In genomic region chr5:134152173-134152832, GRCh38 we compare ENCODE assay signal across 8 cellular contexts. TPM values are rescaled to one million over a fixed set of nuclear protein-coding genes. Genes with fewer than 3 reads are reported as not detected.
A peak's percentile ranks its signal among the peaks of the same experiment; 100 is the strongest.
DNase-seq lines count a peak whose midpoint lies in the region; ATAC-seq and TF ChIP-seq lines count a peak whose summit lies in the region.
"Not testable (repeated sequence)": the region's sequence is repeated elsewhere in the genome, so short reads cannot be mapped to it uniquely, and the experiment has no call there.

No MANE protein-coding gene starts in this region.

- intact Hi-C loops in naive thymus-derived CD4-positive, alpha-beta T cell (cut with micrococcal nuclease); spleen (cut with DNase I; ENCODE audit: low total_unique reads): not testable (repeated sequence)

- H3K4me1 Mint-ChIP-seq in IgD-negative memory B cell: not testable (repeated sequence)
- H3K4me1 Mint-ChIP-seq in activated CD8-positive, alpha-beta T cell treated with anti-CD3 and anti-CD28 coated beads, Interleukin-2, amount 10 ng/mL, durations not matched to agents 7 days and 5 days (ENCODE audit: low read depth): peaks cover 28% of the 10 kb centered on the region
- peaks cover 70% of the 10 kb centered on the region for H3K4me1 Mint-ChIP-seq in activated naive CD8-positive, alpha-beta T cell (ENCODE audit: low read depth)
- peaks cover 23% of the 10 kb centered on the region for H3K4me1 Mint-ChIP-seq in brain
- peaks cover 41 to 87% (median 77%) of the 10 kb centered on the region in 7 donors for H3K4me1 Mint-ChIP-seq in naive thymus-derived CD4-positive, alpha-beta T cell

- H3K27ac Mint-ChIP-seq in IgD-negative memory B cell: peak overlapping the region in 2 of 3 donors; percentile 47 to 92
- not testable (repeated sequence) for H3K27ac Mint-ChIP-seq in activated CD8-positive, alpha-beta T cell treated with anti-CD3 and anti-CD28 coated beads, Interleukin-2, amount 10 ng/mL, durations not matched to agents 7 days and 5 days
- peak overlapping the region; percentile 91 for H3K27ac Mint-ChIP-seq in activated naive CD8-positive, alpha-beta T cell
- H3K27ac Mint-ChIP-seq in brain: peak overlapping the region in 3 of 5 experiments; percentile 35 to 91 (median 37)
- peak overlapping the region in 8 of 9 donors; percentile 74 to 94 (median 90) for H3K27ac Mint-ChIP-seq in naive thymus-derived CD4-positive, alpha-beta T cell

- POLR2A ChIA-PET in activated CD8-positive, alpha-beta T cell treated with anti-CD3 and anti-CD28 coated beads, Interleukin-2, amount 10 ng/mL, durations not matched to agents 7 days and 5 days (lab: Charles Lee): interaction anchor here (0.5 to 2.7 kb wide), 5 partner anchors 8 to 164 kb away, joined by 3 to 25 read pairs (median 3); partner anchors contain the start of gene SKP1
- POLR2A ChIA-PET in naive thymus-derived CD4-positive, alpha-beta T cell (lab: Charles Lee): interaction anchor here (0.5 to 48.2 kb wide), 6 partner anchors 9 to 273 kb away, joined by 4 to 1333 read pairs (median 34); partner anchors contain the start of genes PPP2CA and SKP1

- not testable (repeated sequence) for H3K36me3 Mint-ChIP-seq in IgD-negative memory B cell; activated naive CD8-positive, alpha-beta T cell
- peaks cover 50% of the 10 kb centered on the region for H3K36me3 Mint-ChIP-seq in activated CD8-positive, alpha-beta T cell treated with anti-CD3 and anti-CD28 coated beads, Interleukin-2, amount 10 ng/mL, durations not matched to agents 7 days and 5 days (ENCODE audit: low read depth)
- H3K36me3 Mint-ChIP-seq in brain: peaks cover 62% of the 10 kb centered on the region
- H3K36me3 Mint-ChIP-seq in naive thymus-derived CD4-positive, alpha-beta T cell: peaks cover 11 to 44% (median 34%) of the 10 kb centered on the region in 5 donors

- DNase-seq in Ammon's horn (ENCODE audit: low spot score): peak; percentile 50
- peak; percentile 9 for DNase-seq in activated CD8-positive, alpha-beta T cell treated with anti-CD3 and anti-CD28 coated beads, Interleukin-2, amount 10 ng/mL, durations not matched to agents 7 days and 5 days
- peak; percentile 52 for DNase-seq in fibroblast of mammary gland (ENCODE audit: low read depth)
- peak in 1 of 9 donors; percentile 7 for DNase-seq in naive thymus-derived CD4-positive, alpha-beta T cell
- peak; percentile 30 for DNase-seq in spleen

- H3K4me3 ChIP-seq in fibroblast of mammary gland (ENCODE audit: control insufficient read depth, low read depth, low read length); naive thymus-derived CD4-positive, alpha-beta T cell (ENCODE audit: low read length); spleen: not testable (repeated sequence)

- not testable (repeated sequence) for H3K27me3 ChIP-seq in naive thymus-derived CD4-positive, alpha-beta T cell (ENCODE audit: control insufficient read depth in 2 of 2, insufficient read depth in 2 of 2, low read length in 2 of 2); spleen (replicated peaks in 1 of 7)

- H3K27me3 Mint-ChIP-seq in IgD-negative memory B cell; activated CD8-positive, alpha-beta T cell treated with anti-CD3 and anti-CD28 coated beads, Interleukin-2, amount 10 ng/mL, durations not matched to agents 7 days and 5 days (ENCODE audit: low read depth); activated naive CD8-positive, alpha-beta T cell; brain; naive thymus-derived CD4-positive, alpha-beta T cell: not testable (repeated sequence)

- not testable (repeated sequence) for TF ChIP-seq CTCF in brain (conservative IDR thresholded peaks at IDR 0.05); fibroblast of mammary gland (conservative IDR thresholded peaks at IDR 0.05; ENCODE audit: control insufficient read depth, insufficient read depth, low read depth, low read length); spleen (IDR thresholded peaks at IDR 0.05 in 8 of 11, conservative IDR thresholded peaks at IDR 0.05 in 3 of 11)

- peaks cover 5 to 52% of the 10 kb centered on the region in 2 donors for H3K4me1 ChIP-seq in naive thymus-derived CD4-positive, alpha-beta T cell (ENCODE audit: control insufficient read depth in 2 of 2, insufficient read depth in 2 of 2, low read length in 2 of 2)
- H3K4me1 ChIP-seq in spleen: peaks cover 4 to 39% (median 29%) of the 10 kb centered on the region in 6 donors

- WGBS in spleen, 5 donors: 94 to 97% (median 97%) methylated on average over 15 of the region's 15 CpGs

- H3K4me3 Mint-ChIP-seq in IgD-negative memory B cell; activated CD8-positive, alpha-beta T cell treated with anti-CD3 and anti-CD28 coated beads, Interleukin-2, amount 10 ng/mL, durations not matched to agents 7 days and 5 days: not testable (repeated sequence)
- peak overlapping the region; percentile 45 for H3K4me3 Mint-ChIP-seq in activated naive CD8-positive, alpha-beta T cell
- H3K4me3 Mint-ChIP-seq in brain: peak overlapping the region in 1 of 5 experiments; percentile 76
- peak overlapping the region in 9 of 10 donors; percentile 30 to 81 (median 62) for H3K4me3 Mint-ChIP-seq in naive thymus-derived CD4-positive, alpha-beta T cell

- peak overlapping the region; percentile 56 for H3K27ac ChIP-seq in naive thymus-derived CD4-positive, alpha-beta T cell (ENCODE audit: low read depth, low read length)
- not testable (repeated sequence) for H3K27ac ChIP-seq in spleen

- H3K9me3 Mint-ChIP-seq in IgD-negative memory B cell; activated CD8-positive, alpha-beta T cell treated with anti-CD3 and anti-CD28 coated beads, Interleukin-2, amount 10 ng/mL, durations not matched to agents 7 days and 5 days (ENCODE audit: insufficient read depth); activated naive CD8-positive, alpha-beta T cell (ENCODE audit: low read depth); brain; naive thymus-derived CD4-positive, alpha-beta T cell: not testable (repeated sequence)

- TF ChIP-seq POLR2A in spleen (IDR thresholded peaks at IDR 0.05): not testable (repeated sequence)

- peaks cover 7 to 42% (median 7%) of the 10 kb centered on the region in 3 experiments for H3K36me3 ChIP-seq in naive thymus-derived CD4-positive, alpha-beta T cell (ENCODE audit: control insufficient read depth in 2 of 3, insufficient read depth in 3 of 3, low read length in 3 of 3)
- peaks cover 0 to 100% (median 68%) of the 10 kb centered on the region in 6 donors for H3K36me3 ChIP-seq in spleen

- ATAC-seq in activated CD8-positive, alpha-beta T cell treated with anti-CD3 and anti-CD28 coated beads, Interleukin-2, amount 10 ng/mL, durations not matched to agents 7 days and 5 days; naive thymus-derived CD4-positive, alpha-beta T cell: not testable (repeated sequence)

- CTCF ChIA-PET in activated CD8-positive, alpha-beta T cell treated with anti-CD3 and anti-CD28 coated beads, Interleukin-2, amount 10 ng/mL, durations not matched to agents 7 days and 5 days (lab: Charles Lee): interaction anchor here (1.2 to 26.6 kb wide), 6 partner anchors 9 to 126 kb away, joined by 3 to 618 read pairs (median 15); no protein-coding TSS in a partner anchor
- CTCF ChIA-PET in naive thymus-derived CD4-positive, alpha-beta T cell (lab: Charles Lee): interaction anchor here (0.9 to 3.0 kb wide), 2 partner anchors 108 to 112 kb away, joined by 3 to 21 read pairs; no protein-coding TSS in a partner anchor

- H3K9me3 ChIP-seq in naive thymus-derived CD4-positive, alpha-beta T cell (ENCODE audit: control insufficient read depth in 2 of 3, low read length in 3 of 3); spleen: not testable (repeated sequence)

RNA-seq across cellular contexts. Expression of gene SKP1, which starts 24.4 kb away (rescaled TPM):
- 875 TPM for polyA plus RNA-seq in IgD-negative memory B cell
- 100 to 1,000 TPM; 203 to 206 TPM for total RNA-seq in activated CD8-positive, alpha-beta T cell treated with anti-CD3 and anti-CD28 coated beads, Interleukin-2, amount 10 ng/mL, durations not matched to agents 7 days and 5 days
- polyA plus RNA-seq in brain (ENCODE audit: insufficient read depth, low read depth, low replicate concordance): 664 TPM
- 100 to 1,000 TPM; 224 to 287 (median 268) TPM for total RNA-seq in naive thymus-derived CD4-positive, alpha-beta T cell
- 1,000 to 10,000 TPM; 1,257 to 1,361 TPM for polyA plus RNA-seq in naive thymus-derived CD4-positive, alpha-beta T cell
- total RNA-seq in spleen: 100 to 1,000 TPM; 121 to 246 (median 193) TPM
- polyA plus RNA-seq in spleen: 100 to 1,000 TPM; 142 to 354 (median 228) TPM

RNA-seq across cellular contexts. Expression of gene TCF7, which starts 37.8 kb away (rescaled TPM):
- polyA plus RNA-seq in IgD-negative memory B cell: 41.7 TPM
- 10 to 100 TPM; 93.4 to 97.8 TPM for total RNA-seq in activated CD8-positive, alpha-beta T cell treated with anti-CD3 and anti-CD28 coated beads, Interleukin-2, amount 10 ng/mL, durations not matched to agents 7 days and 5 days
- polyA plus RNA-seq in brain (ENCODE audit: insufficient read depth, low read depth, low replicate concordance): 5.9 TPM
- total RNA-seq in naive thymus-derived CD4-positive, alpha-beta T cell: 1,000 to 10,000 TPM in 2 of 5 experiments, 100 to 1,000 TPM in 3; 203 to 1,066 (median 643) TPM
- polyA plus RNA-seq in naive thymus-derived CD4-positive, alpha-beta T cell: 100 to 1,000 TPM; 356 to 560 TPM
- total RNA-seq in spleen: 10 to 100 TPM; 29.0 to 88.3 (median 53.7) TPM
- 10 to 100 TPM; 13.7 to 24.3 (median 18.1) TPM for polyA plus RNA-seq in spleen
